ENCODE assay signal across 8 cellular contexts in genomic region chr12:49089831-49090773, GRCh38. TPM values are rescaled to one million over a fixed set of nuclear protein-coding genes. Genes with fewer than 3 reads are reported as not detected.
DNase-seq lines count a peak whose midpoint lies in the region; ATAC-seq and TF ChIP-seq lines count a peak whose summit lies in the region.

No MANE protein-coding gene starts in this region.

- ATAC-seq in DND-41 (ENCODE audit: insufficient read depth, low read depth) (peak; percentile 27; the same call in 1 of the 3 replicates), right cardiac atrium (peak in 1 of 2 donors; percentile 29), GM21737 (IDR thresholded peaks at IDR 0.05; ENCODE audit: unreplicated experiment) (no peak), HG03469 (IDR thresholded peaks at IDR 0.05; ENCODE audit: unreplicated experiment) (no peak), HG03159 (IDR thresholded peaks at IDR 0.05; ENCODE audit: unreplicated experiment) (no peak)

- no peak overlapping the region for H3K9ac ChIP-seq in DND-41 (ENCODE audit: low read depth, low read length)

- H3K36me3 Mint-ChIP-seq in activated naive CD4-positive, alpha-beta T cell treated with anti-CD3 and anti-CD28 coated beads for 36 hours (ENCODE audit: low read depth), result peaks cover 2% of the 10 kb centered on the region

- no peaks in the 10 kb centered on the region for H3K36me3 ChIP-seq in DND-41 (ENCODE audit: insufficient read depth, low read length)
- no peaks in the 10 kb centered on the region for H3K36me3 ChIP-seq in MG63

- no peak overlapping the region for H3K27ac ChIP-seq in DND-41 (ENCODE audit: low read length)
- no peak overlapping the region for H3K27ac ChIP-seq in right cardiac atrium (ENCODE audit: low read length)

- peak; percentile 39 for DNase-seq in DND-41
- DNase-seq in MG63, result peak; percentile 59
- DNase-seq in activated naive CD4-positive, alpha-beta T cell treated with anti-CD3 and anti-CD28 coated beads for 36 hours, result peak; percentile 58
- peak; percentile 64 to 80 (median 77) for DNase-seq in right cardiac atrium
- no peak for DNase-seq in skeletal muscle cell (ENCODE audit: low read depth)

- H3K4me1 Mint-ChIP-seq in activated naive CD4-positive, alpha-beta T cell treated with anti-CD3 and anti-CD28 coated beads for 36 hours (ENCODE audit: low read depth), result peaks cover 48% of the 10 kb centered on the region

- no peaks in the 10 kb centered on the region for H3K9me3 Mint-ChIP-seq in activated naive CD4-positive, alpha-beta T cell treated with anti-CD3 and anti-CD28 coated beads for 36 hours

- TF ChIP-seq CTCF in DND-41 (IDR thresholded peaks at IDR 0.05; ENCODE audit: borderline replicate concordance, extremely low read depth, low read length, poor library complexity, severe bottlenecking), result peak; percentile 47

- no peak overlapping the region for H2AFZ ChIP-seq in DND-41 (ENCODE audit: low read depth, low read length)

- no peak overlapping the region for H3K27ac Mint-ChIP-seq in activated naive CD4-positive, alpha-beta T cell treated with anti-CD3 and anti-CD28 coated beads for 36 hours

- intact Hi-C loops in activated naive CD4-positive, alpha-beta T cell treated with anti-CD3 and anti-CD28 coated beads for 36 hours (cut with micrococcal nuclease), result loop anchor here (5.0 kb wide), 2 partner anchors 113 to 252 kb away; partner anchors contain the start of gene WNT1
- intact Hi-C loops in right cardiac atrium (cut with DNase I), result loop anchor here (5.0 to 10.0 kb wide), 3 partner anchors 32 to 147 kb away; no protein-coding TSS in a partner anchor

- peak overlapping the region; percentile 68 for H3K4me3 Mint-ChIP-seq in activated naive CD4-positive, alpha-beta T cell treated with anti-CD3 and anti-CD28 coated beads for 36 hours

- H3K4me1 ChIP-seq in DND-41 (ENCODE audit: insufficient read depth, low read length), result peaks cover 43% of the 10 kb centered on the region
- peaks cover 15% of the 10 kb centered on the region for H3K4me1 ChIP-seq in right cardiac atrium (ENCODE audit: control insufficient read depth, insufficient read depth, low read length)

- peaks cover 60% of the 10 kb centered on the region for H3K27me3 Mint-ChIP-seq in activated naive CD4-positive, alpha-beta T cell treated with anti-CD3 and anti-CD28 coated beads for 36 hours (ENCODE audit: low read depth)

- peaks cover 46% of the 10 kb centered on the region for H3K27me3 ChIP-seq in DND-41 (ENCODE audit: insufficient read depth, low read length, poor library complexity)
- peaks cover 15% of the 10 kb centered on the region for H3K27me3 ChIP-seq in MG63
- H3K27me3 ChIP-seq in right cardiac atrium (ENCODE audit: control insufficient read depth, insufficient read depth), result no peaks in the 10 kb centered on the region

- CTCF ChIA-PET in activated naive CD4-positive, alpha-beta T cell treated with anti-CD3 and anti-CD28 coated beads for 36 hours (lab: Charles Lee), result interaction anchor here (0.6 to 6.9 kb wide), 12 partner anchors 11 to 154 kb away, joined by 3 to 209 read pairs (median 25); partner anchors contain the start of genes DDN, LMBR1L and TUBA1B

- 4% methylated on average over 87 of the region's 87 CpGs for WGBS in right cardiac atrium

- H3K79me2 ChIP-seq in DND-41 (ENCODE audit: insufficient read depth, low read length), result no peaks in the 10 kb centered on the region

- H3K4me2 ChIP-seq in DND-41 (ENCODE audit: insufficient read depth, low read length), result peak overlapping the region; percentile 32

- no peaks in the 10 kb centered on the region for H4K20me1 ChIP-seq in DND-41 (ENCODE audit: insufficient read depth, low read length)

- no peaks in the 10 kb centered on the region for H3K9me3 ChIP-seq in DND-41 (ENCODE audit: insufficient read depth, low read length, severe bottlenecking)
- no peaks in the 10 kb centered on the region for H3K9me3 ChIP-seq in MG63
- no peaks in the 10 kb centered on the region for H3K9me3 ChIP-seq in right cardiac atrium (ENCODE audit: control insufficient read depth, low read length)

- no peak overlapping the region for H3K4me3 ChIP-seq in DND-41 (ENCODE audit: low read depth in 1 of 2, low read length in 2 of 2)
- H3K4me3 ChIP-seq in MG63, result peak overlapping the region; percentile 29
- peak overlapping the region; percentile 30 for H3K4me3 ChIP-seq in right cardiac atrium (ENCODE audit: low read length)
- peak overlapping the region; percentile 42 for H3K4me3 ChIP-seq in skeletal muscle cell (ENCODE audit: low read depth, low read length)

RNA-seq across cellular contexts. Expression of gene DHH, which starts 4.5 kb away (rescaled TPM):
- total RNA-seq in MG63 (2014; rRNA removed; shearing (Covaris generic); ENCODE audit: low replicate concordance), result not detected in 2 replicates
- under 1 TPM in 1 of 2 experiments, not detected in 1; 0.07 TPM for total RNA-seq in activated naive CD4-positive, alpha-beta T cell treated with anti-CD3 and anti-CD28 coated beads for 36 hours
- total RNA-seq in right cardiac atrium, result 1 to 10 TPM in 1 of 4 donors, under 1 TPM in 3; 0.35 to 1.7 (median 0.68) TPM
- polyA plus RNA-seq in right cardiac atrium, result 0.54 TPM

RNA-seq across cellular contexts. Expression of gene RHEBL1, which starts 20.3 kb away (rescaled TPM):
- total RNA-seq in MG63 (2014; rRNA removed; shearing (Covaris generic); ENCODE audit: low replicate concordance), result 0.16 TPM in 1 of 2 replicates, not detected in the other
- total RNA-seq in activated naive CD4-positive, alpha-beta T cell treated with anti-CD3 and anti-CD28 coated beads for 36 hours, result 10 to 100 TPM; 11.8 to 15.2 TPM
- total RNA-seq in right cardiac atrium, result under 1 TPM in 2 of 4 donors, not detected in 2; 0.21 to 0.31 TPM
- 0.59 TPM for polyA plus RNA-seq in right cardiac atrium

RNA-seq across cellular contexts. Expression of gene LMBR1L, which starts 20.5 kb away (rescaled TPM):
- total RNA-seq in MG63 (2014; rRNA removed; shearing (Covaris generic); ENCODE audit: low replicate concordance), result 20.5 and 28.4 TPM in 2 replicates
- total RNA-seq in activated naive CD4-positive, alpha-beta T cell treated with anti-CD3 and anti-CD28 coated beads for 36 hours, result 10 to 100 TPM; 60.1 to 66.8 TPM
- total RNA-seq in right cardiac atrium, result 10 to 100 TPM; 26.7 to 45.3 (median 34.6) TPM
- polyA plus RNA-seq in right cardiac atrium, result 25.6 TPM

RNA-seq across cellular contexts. Expression of gene KMT2D, which starts 29.5 kb away (rescaled TPM):
- 8.6 and 11.7 TPM in 2 replicates for total RNA-seq in MG63 (2014; rRNA removed; shearing (Covaris generic); ENCODE audit: low replicate concordance)
- 10 to 100 TPM; 44.9 to 49.0 TPM for total RNA-seq in activated naive CD4-positive, alpha-beta T cell treated with anti-CD3 and anti-CD28 coated beads for 36 hours
- total RNA-seq in right cardiac atrium, result 10 to 100 TPM; 38.8 to 53.5 (median 46.2) TPM
- 43.1 TPM for polyA plus RNA-seq in right cardiac atrium

RNA-seq across cellular contexts. Expression of gene TUBA1B, which starts 41.1 kb away (rescaled TPM):
- 2,940 and 4,183 TPM in 2 replicates for total RNA-seq in MG63 (2014; rRNA removed; shearing (Covaris generic); ENCODE audit: low replicate concordance)
- 1,000 to 10,000 TPM; 2,826 to 2,914 TPM for total RNA-seq in activated naive CD4-positive, alpha-beta T cell treated with anti-CD3 and anti-CD28 coated beads for 36 hours
- total RNA-seq in right cardiac atrium, result 100 to 1,000 TPM; 170 to 515 (median 413) TPM
- polyA plus RNA-seq in right cardiac atrium, result 395 TPM

Comparison
In these comparisons a context has a peak if more than half of its experiments do, and no peak if none do; other contexts are left out.
1. H3K4me3 ChIP-seq: peak in MG63 (single experiment), right cardiac atrium (single experiment) and skeletal muscle cell (single experiment); none in DND-41 (0 of 2).
2. RNA of gene RHEBL1, which starts 20.3 kb away (total RNA-seq): 11.8 to 15.2 TPM in activated naive CD4-positive, alpha-beta T cell treated with anti-CD3 and anti-CD28 coated beads for 36 hours; 0.21 to 0.31 TPM in right cardiac atrium and 0.16 TPM in MG63; every median in the first group is over 4 times any median in the second.